Comparison of ENCODE assay signal across 15 cellular contexts in the genomic region with DNA sequence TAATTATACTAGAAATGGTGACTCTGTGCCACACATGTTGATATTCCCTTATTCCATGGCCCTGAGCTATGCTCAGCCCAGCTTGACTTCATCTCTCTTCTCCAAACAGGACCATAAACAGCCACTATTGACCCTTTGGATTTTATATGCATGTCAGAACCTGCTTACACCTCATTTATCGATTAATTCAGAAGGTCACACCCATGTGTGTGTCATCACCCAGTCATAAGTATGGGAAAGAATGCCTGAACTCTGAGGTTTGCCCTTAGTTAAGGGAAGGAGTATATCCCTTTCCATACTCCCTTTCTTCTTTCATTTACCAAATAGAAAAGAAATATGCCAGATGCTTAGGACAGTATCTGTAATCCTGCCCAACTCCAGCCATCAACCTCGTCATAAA.
DNase-seq lines count a peak whose midpoint lies in the region; FAIRE-seq and TF ChIP-seq lines count a peak whose summit lies in the region.
"Had no signal": no experiment of that assay in that cellular context is flagged by ENCODE, and none has a peak within 500 bp of the region (broad histone marks: within the 10 kb centered on the region; RNA-seq: fewer than 3 reads in every experiment).

No MANE protein-coding gene starts in this region.

- in situ Hi-C loops in mammary epithelial cell (cut with MboI; ENCODE audit: low sequenced_read_pairs in 2 of 2) = no loop called here

- TF ChIP-seq CTCF in mammary epithelial cell (conservative IDR thresholded peaks at IDR 0.05 in 1 of 2, IDR thresholded peaks at IDR 0.05 in 1 of 2; ENCODE audit: extremely low read depth in 1 of 2, insufficient read depth in 1 of 2, low read depth in 1 of 2, low read length in 2 of 2) = no peak
- no peak for TF ChIP-seq CTCF in breast epithelium (IDR thresholded peaks at IDR 0.05)
- TF ChIP-seq CTCF in bronchial epithelial cell (IDR thresholded peaks at IDR 0.05; ENCODE audit: insufficient read depth, low read length, severe bottlenecking) = no peak
- no peak for TF ChIP-seq CTCF in fibroblast of mammary gland (conservative IDR thresholded peaks at IDR 0.05; ENCODE audit: control insufficient read depth, insufficient read depth, low read depth, low read length)

- H3K9me3 ChIP-seq in mammary epithelial cell (replicated peaks; ENCODE audit: insufficient read depth, low read length) = no peaks in the 10 kb centered on the region
- H3K9me3 ChIP-seq in breast epithelium = no peaks in the 10 kb centered on the region
- no peaks in the 10 kb centered on the region for H3K9me3 ChIP-seq in small intestine (ENCODE audit: control insufficient read depth, low read depth)
- H3K9me3 ChIP-seq: HAP-1 had no signal

- intact Hi-C loops in mammary epithelial cell (cut with micrococcal nuclease) (no loop called here), breast epithelium (cut with DNase I; ENCODE audit: low total_unique reads) (no loop called here)

- H3K9ac ChIP-seq in mammary epithelial cell (ENCODE audit: insufficient read depth, low read length) = no peak overlapping the region
- H3K9ac ChIP-seq: BLaER1 treated with 17β-estradiol and CSF1 and Interleukin-3, amounts not matched to agents 10 nM and 100 nM; GM23248 had no signal

- DNase-seq in mammary epithelial cell (peak; percentile 34), breast epithelium (ENCODE audit: low spot score in 2 of 2) (no peak), bronchial epithelial cell (ENCODE audit: low read depth) (peak; percentile 71), fibroblast of mammary gland (ENCODE audit: low read depth) (peak; percentile 0), small intestine (peak; percentile 46), SK-N-DZ (ENCODE audit: low spot score) (no peak), DMS53 (lab: John Stamatoyannopoulos, UW) (no peak)
- DNase-seq in activated CD8-positive, alpha-beta memory T cell treated with anti-CD3 and anti-CD28 coated beads, Interleukin-2, amount 50 U/mL, for 4 hours = no peak
- DNase-seq: CD8-positive, alpha-beta T cell; DMS 273 treated with DMSO at 0.1 percent for 48 hours; GDM1; GM23248 had no signal

- CTCF ChIA-PET in mammary epithelial cell (lab: Charles Lee; ENCODE audit: low non-redundant PET) = no interaction called here

- H3K27ac ChIP-seq in mammary epithelial cell (ENCODE audit: insufficient read depth, low read depth, low read length) (no peak overlapping the region), breast epithelium (no peak overlapping the region), small intestine (ENCODE audit: low read depth in 1 of 2, low read length in 1 of 2) (no peak overlapping the region)
- H3K27ac ChIP-seq: BLaER1 treated with 17β-estradiol and CSF1 and Interleukin-3, amounts not matched to agents 10 nM and 100 nM; GM23248 had no signal

- H3K4me3 ChIP-seq in mammary epithelial cell (replicated peaks in 1 of 3; ENCODE audit: insufficient read depth in 1 of 3, low read depth in 2 of 3, low read length in 3 of 3) (no peak overlapping the region), breast epithelium (no peak overlapping the region), bronchial epithelial cell (ENCODE audit: low read depth, low read length) (no peak overlapping the region), fibroblast of mammary gland (ENCODE audit: control insufficient read depth, low read depth, low read length) (no peak overlapping the region), small intestine (ENCODE audit: low read depth in 1 of 2, low read length in 2 of 2) (no peak overlapping the region)
- H3K4me3 ChIP-seq: BLaER1 treated with 17β-estradiol and CSF1 and Interleukin-3, amounts not matched to agents 10 nM and 100 nM; GM23248; HAP-1 had no signal

- dilution Hi-C loops in mammary epithelial cell (cut with HindIII; ENCODE audit: low sequenced_read_pairs) = no loop called here

- H3K4me1 ChIP-seq in mammary epithelial cell (ENCODE audit: insufficient read depth, low read length) (peaks cover 8% of the 10 kb centered on the region), breast epithelium (no peaks in the 10 kb centered on the region), small intestine (ENCODE audit: control insufficient read depth in 2 of 2, insufficient read depth in 1 of 2, low read depth in 1 of 2, low read length in 1 of 2) (no peaks in the 10 kb centered on the region)
- H3K4me1 ChIP-seq: BLaER1 treated with 17β-estradiol and CSF1 and Interleukin-3, amounts not matched to agents 10 nM and 100 nM; HAP-1 had no signal

- no peak overlapping the region for H2AFZ ChIP-seq in mammary epithelial cell (ENCODE audit: low read depth, low read length)
- H2AFZ ChIP-seq: GM23248 had no signal

- H4K20me1 ChIP-seq in mammary epithelial cell (ENCODE audit: insufficient read depth, low read length) = no peaks in the 10 kb centered on the region
- H4K20me1 ChIP-seq: BLaER1 treated with 17β-estradiol and CSF1 and Interleukin-3, amounts not matched to agents 10 nM and 100 nM had no signal

- no peak for TF ChIP-seq POLR2A in breast epithelium (IDR thresholded peaks at IDR 0.05)

- no TSS peak for BruUV-seq in mammary epithelial cell (replicated peaks; lab: Mats Ljungman, UMichigan)

- WGBS in mammary epithelial cell (ENCODE audit: low coverage, missing lambda C conversion rate) = 42% methylated on average over 2 of the region's 2 CpGs
- WGBS in small intestine, 3 donors = 52 to 82% (median 53%) methylated on average over 2 of the region's 2 CpGs

- H3K36me3 ChIP-seq in mammary epithelial cell (ENCODE audit: insufficient read depth, low read length) (no peaks in the 10 kb centered on the region), breast epithelium (no peaks in the 10 kb centered on the region), bronchial epithelial cell (ENCODE audit: control insufficient read depth, insufficient read depth, low read length) (no peaks in the 10 kb centered on the region), small intestine (ENCODE audit: control insufficient read depth in 2 of 2, insufficient read depth in 2 of 2, low read length in 2 of 2) (no peaks in the 10 kb centered on the region)
- H3K36me3 ChIP-seq: BLaER1 treated with 17β-estradiol and CSF1 and Interleukin-3, amounts not matched to agents 10 nM and 100 nM; HAP-1 had no signal

- no peaks in the 10 kb centered on the region for H3K27me3 ChIP-seq in mammary epithelial cell (ENCODE audit: insufficient read depth, low read length)
- no peaks in the 10 kb centered on the region for H3K27me3 ChIP-seq in breast epithelium
- no peaks in the 10 kb centered on the region for H3K27me3 ChIP-seq in bronchial epithelial cell (ENCODE audit: control insufficient read depth, insufficient read depth, low read length)
- no peaks in the 10 kb centered on the region for H3K27me3 ChIP-seq in small intestine (ENCODE audit: control insufficient read depth in 2 of 2, insufficient read depth in 2 of 2, low read length in 2 of 2)
- H3K27me3 ChIP-seq: BLaER1 treated with 17β-estradiol and CSF1 and Interleukin-3, amounts not matched to agents 10 nM and 100 nM had no signal

- no peaks in the 10 kb centered on the region for H3K79me2 ChIP-seq in mammary epithelial cell (ENCODE audit: insufficient read depth, low read length)

- FAIRE-seq in bronchial epithelial cell (lab: Jason Lieb, UNC) = no peak
- no peak for FAIRE-seq in small intestine (lab: Jason Lieb, UNC)
- FAIRE-seq: HepG2 had no signal

- peak overlapping the region; percentile 33 for H3K4me2 ChIP-seq in mammary epithelial cell (ENCODE audit: insufficient read depth, low read depth, low read length)
- H3K4me2 ChIP-seq: BLaER1 treated with 17β-estradiol and CSF1 and Interleukin-3, amounts not matched to agents 10 nM and 100 nM had no signal

Comparison
In these comparisons a context has a peak if more than half of its experiments do, and no peak if none do; other contexts are left out.
1. DNase-seq: peak in mammary epithelial cell (single experiment), bronchial epithelial cell (single experiment), fibroblast of mammary gland (single experiment) and small intestine (single experiment); none in breast epithelium (0 of 2), SK-N-DZ (single experiment), DMS53 (single experiment) and activated CD8-positive, alpha-beta memory T cell treated with anti-CD3 and anti-CD28 coated beads, Interleukin-2, amount 50 U/mL, for 4 hours (single experiment).